In the genomic region with DNA sequence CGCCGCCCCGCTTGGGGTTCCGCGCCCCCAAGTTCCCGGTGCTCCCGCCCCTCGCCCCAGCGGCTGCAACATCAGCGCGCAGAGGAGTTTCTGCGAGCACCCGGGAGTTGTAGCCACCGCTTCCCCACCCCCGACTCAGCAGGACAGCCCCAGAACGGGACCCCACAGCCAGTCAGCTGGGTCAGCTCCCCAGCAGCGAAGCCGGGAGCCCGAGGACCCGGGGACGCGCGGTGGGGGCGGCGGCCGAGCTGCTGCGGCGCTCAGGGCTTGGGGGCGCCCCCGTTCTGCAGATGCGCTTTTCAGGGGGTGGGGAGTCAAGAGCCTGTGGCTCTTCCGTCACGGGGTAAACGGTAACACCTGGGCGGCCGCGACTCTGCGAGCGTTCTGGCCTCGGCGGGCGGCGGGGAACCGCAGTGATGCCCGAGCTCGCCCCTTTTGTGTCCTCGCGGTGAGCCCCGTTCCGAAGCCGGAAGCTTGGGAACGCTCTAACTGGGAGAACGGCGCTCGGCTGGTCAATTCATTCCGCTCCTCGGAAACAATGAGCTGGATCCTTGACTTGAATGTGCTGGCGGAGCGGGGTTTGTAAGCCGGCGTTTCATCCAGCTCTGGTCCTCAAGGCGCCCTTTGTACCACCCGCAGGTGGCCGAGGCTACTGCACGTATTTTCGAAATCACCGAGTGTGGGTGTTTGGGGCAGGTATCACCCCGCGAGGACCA, we compare ENCODE assay signal across 8 cellular contexts. TPM values are rescaled to one million over a fixed set of nuclear protein-coding genes. Genes with fewer than 3 reads are reported as not detected.
DNase-seq lines count a peak whose midpoint lies in the region; TF ChIP-seq lines count a peak whose summit lies in the region.

No MANE protein-coding gene starts in this region.

- H3K27ac ChIP-seq in HEK293 (ENCODE audit: extremely low read depth, low read depth, low read length): peak overlapping the region; percentile 90

- intact Hi-C loops in MCF 10A (cut with micrococcal nuclease): loop anchor here (1.0 kb wide), 2 partner anchors 182 to 215 kb away; no protein-coding TSS in a partner anchor

- no peaks in the 10 kb centered on the region for H3K9me3 ChIP-seq in HEK293 (ENCODE audit: control insufficient read depth, insufficient read depth, low read depth, low read length)

- no peak overlapping the region for H3K27ac Mint-ChIP-seq in MCF 10A (ENCODE audit: low read depth, unreplicated experiment)

- no peaks in the 10 kb centered on the region for H3K9me3 Mint-ChIP-seq in MCF 10A (ENCODE audit: unreplicated experiment)

- DNase-seq in GM12865 (ENCODE audit: low read depth) (peak; percentile 74), NAMALWA (ENCODE audit: low spot score) (peak; percentile 90), UCSD-AML1 (lab: John Stamatoyannopoulos, UW; ENCODE audit: unreplicated experiment) (peak; percentile 64), MCF 10A (ENCODE audit: unreplicated experiment) (peak; percentile 80), iPS-NIHi7 (ENCODE audit: extremely low spot score) (peak; percentile 87), smooth muscle cell of the brain vasculature (ENCODE audit: low read depth, low spot score) (peak; percentile 33), COR-L47 (lab: John Stamatoyannopoulos, UW) (no peak)

- H3K4me3 Mint-ChIP-seq in MCF 10A (ENCODE audit: unreplicated experiment): peak overlapping the region; percentile 85

- POLR2A ChIA-PET in HEK293 (lab: Yijun Ruan, JAX) (interaction anchor here (0.5 to 2.5 kb wide), 18 partner anchors 9 to 215 kb away, joined by 3 to 18 read pairs (median 4); no protein-coding TSS in a partner anchor), MCF 10A (lab: Yijun Ruan, JAX) (interaction anchor here (0.6 to 3.9 kb wide), 10 partner anchors 8 to 456 kb away, joined by 3 to 32 read pairs (median 4); no protein-coding TSS in a partner anchor)

- peak overlapping the region; percentile 59 for H3K4me3 ChIP-seq in GM12865 (ENCODE audit: low read depth, low read length)
- peak overlapping the region; percentile 72 for H3K4me3 ChIP-seq in HEK293 (ENCODE audit: low read depth, low read length)

- H3K36me3 Mint-ChIP-seq in MCF 10A (ENCODE audit: insufficient read depth, unreplicated experiment): no peaks in the 10 kb centered on the region

- TF ChIP-seq CTCF in GM12865 (IDR thresholded peaks at IDR 0.05; ENCODE audit: insufficient read depth, low read depth, low read length, missing control alignments) (peak; percentile 37), HEK293 (tag by site-specific recombination; IDR thresholded peaks at IDR 0.05) (peak; percentile 65), MCF 10A (IDR thresholded peaks at IDR 0.05; ENCODE audit: unreplicated experiment) (peak; percentile 49)

- no peaks in the 10 kb centered on the region for H3K27me3 Mint-ChIP-seq in MCF 10A (ENCODE audit: insufficient read depth, unreplicated experiment)

- no peaks in the 10 kb centered on the region for H3K36me3 ChIP-seq in HEK293 (ENCODE audit: control insufficient read depth in 2 of 2, insufficient read depth in 1 of 2, low read length in 2 of 2)

- H3K4me1 ChIP-seq in HEK293 (ENCODE audit: control insufficient read depth, insufficient read depth, low read length): peaks cover 7% of the 10 kb centered on the region

- BruUV-seq in MCF 10A (replicated peaks; lab: Mats Ljungman, UMichigan): no TSS peak

- H3K4me1 Mint-ChIP-seq in MCF 10A (ENCODE audit: insufficient read depth, unreplicated experiment): no peaks in the 10 kb centered on the region

- CTCF ChIA-PET in HEK293 (lab: Yijun Ruan, JAX) (interaction anchor here (0.5 to 4.6 kb wide), 24 partner anchors 9 to 216 kb away, joined by 3 to 38 read pairs (median 4); no protein-coding TSS in a partner anchor), MCF 10A (lab: Yijun Ruan, JAX) (interaction anchor here (0.5 to 3.6 kb wide), 21 partner anchors 10 to 723 kb away, joined by 3 to 21 read pairs (median 4); no protein-coding TSS in a partner anchor)

TF ChIP-seq in HEK293, 187 proteins besides CTCF, POLR2A, EP300 and RAD21 (continues in another document):
- no peak for TF ChIP-seq ZNF776 (tag by site-specific recombination; IDR thresholded peaks at IDR 0.05; ENCODE audit: borderline replicate concordance)
- TF ChIP-seq ZNF561 (tag by site-specific recombination; IDR thresholded peaks at IDR 0.05; ENCODE audit: borderline replicate concordance): peak; percentile 62; the same call in 1 of the 2 replicates
- TF ChIP-seq, protein P1, sequence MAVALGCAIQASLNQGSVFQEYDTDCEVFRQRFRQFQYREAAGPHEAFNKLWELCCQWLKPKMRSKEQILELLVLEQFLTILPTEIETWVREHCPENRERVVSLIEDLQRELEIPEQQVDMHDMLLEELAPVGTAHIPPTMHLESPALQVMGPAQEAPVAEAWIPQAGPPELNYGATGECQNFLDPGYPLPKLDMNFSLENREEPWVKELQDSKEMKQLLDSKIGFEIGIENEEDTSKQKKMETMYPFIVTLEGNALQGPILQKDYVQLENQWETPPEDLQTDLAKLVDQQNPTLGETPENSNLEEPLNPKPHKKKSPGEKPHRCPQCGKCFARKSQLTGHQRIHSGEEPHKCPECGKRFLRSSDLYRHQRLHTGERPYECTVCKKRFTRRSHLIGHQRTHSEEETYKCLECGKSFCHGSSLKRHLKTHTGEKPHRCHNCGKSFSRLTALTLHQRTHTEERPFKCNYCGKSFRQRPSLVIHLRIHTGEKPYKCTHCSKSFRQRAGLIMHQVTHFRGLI (tag by site-specific recombination; IDR thresholded peaks at IDR 0.05): peak; percentile 29; the same call in 1 of the 2 replicates
- peak; percentile 51; the same call in 1 of the 2 replicates for TF ChIP-seq IKZF3 (tag by site-specific recombination; IDR thresholded peaks at IDR 0.05)
- TF ChIP-seq ZNF324 (tag by site-specific recombination; IDR thresholded peaks at IDR 0.05): 0 out of 2 replicates have a peak, but pooled peaks have one; percentile 66
- TF ChIP-seq, protein P2, sequence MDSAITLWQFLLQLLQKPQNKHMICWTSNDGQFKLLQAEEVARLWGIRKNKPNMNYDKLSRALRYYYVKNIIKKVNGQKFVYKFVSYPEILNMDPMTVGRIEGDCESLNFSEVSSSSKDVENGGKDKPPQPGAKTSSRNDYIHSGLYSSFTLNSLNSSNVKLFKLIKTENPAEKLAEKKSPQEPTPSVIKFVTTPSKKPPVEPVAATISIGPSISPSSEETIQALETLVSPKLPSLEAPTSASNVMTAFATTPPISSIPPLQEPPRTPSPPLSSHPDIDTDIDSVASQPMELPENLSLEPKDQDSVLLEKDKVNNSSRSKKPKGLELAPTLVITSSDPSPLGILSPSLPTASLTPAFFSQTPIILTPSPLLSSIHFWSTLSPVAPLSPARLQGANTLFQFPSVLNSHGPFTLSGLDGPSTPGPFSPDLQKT (IDR thresholded peaks at IDR 0.05; ENCODE audit: borderline replicate concordance, low read depth, low read length): no peak
- TF ChIP-seq, protein P3, sequence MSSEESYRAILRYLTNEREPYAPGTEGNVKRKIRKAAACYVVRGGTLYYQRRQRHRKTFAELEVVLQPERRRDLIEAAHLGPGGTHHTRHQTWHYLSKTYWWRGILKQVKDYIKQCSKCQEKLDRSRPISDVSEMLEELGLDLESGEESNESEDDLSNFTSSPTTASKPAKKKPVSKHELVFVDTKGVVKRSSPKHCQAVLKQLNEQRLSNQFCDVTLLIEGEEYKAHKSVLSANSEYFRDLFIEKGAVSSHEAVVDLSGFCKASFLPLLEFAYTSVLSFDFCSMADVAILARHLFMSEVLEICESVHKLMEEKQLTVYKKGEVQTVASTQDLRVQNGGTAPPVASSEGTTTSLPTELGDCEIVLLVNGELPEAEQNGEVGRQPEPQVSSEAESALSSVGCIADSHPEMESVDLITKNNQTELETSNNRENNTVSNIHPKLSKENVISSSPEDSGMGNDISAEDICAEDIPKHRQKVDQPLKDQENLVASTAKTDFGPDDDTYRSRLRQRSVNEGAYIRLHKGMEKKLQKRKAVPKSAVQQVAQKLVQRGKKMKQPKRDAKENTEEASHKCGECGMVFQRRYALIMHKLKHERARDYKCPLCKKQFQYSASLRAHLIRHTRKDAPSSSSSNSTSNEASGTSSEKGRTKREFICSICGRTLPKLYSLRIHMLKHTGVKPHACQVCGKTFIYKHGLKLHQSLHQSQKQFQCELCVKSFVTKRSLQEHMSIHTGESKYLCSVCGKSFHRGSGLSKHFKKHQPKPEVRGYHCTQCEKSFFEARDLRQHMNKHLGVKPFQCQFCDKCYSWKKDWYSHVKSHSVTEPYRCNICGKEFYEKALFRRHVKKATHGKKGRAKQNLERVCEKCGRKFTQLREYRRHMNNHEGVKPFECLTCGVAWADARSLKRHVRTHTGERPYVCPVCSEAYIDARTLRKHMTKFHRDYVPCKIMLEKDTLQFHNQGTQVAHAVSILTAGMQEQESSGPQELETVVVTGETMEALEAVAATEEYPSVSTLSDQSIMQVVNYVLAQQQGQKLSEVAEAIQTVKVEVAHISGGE (tag by site-specific recombination; conservative IDR thresholded peaks at IDR 0.05; ENCODE audit: low read depth): peak; percentile 76
- TF ChIP-seq HOXC10 (CRISPR knock-in tag; IDR thresholded peaks at IDR 0.05): 0 out of 2 replicates have a peak, but pooled peaks have one; percentile 43
- peak; percentile 38 for TF ChIP-seq PRDM10 (tag by site-specific recombination; IDR thresholded peaks at IDR 0.05)

RNA-seq across cellular contexts. Expression of gene PLEKHG1, which starts 0.8 kb away (rescaled TPM):
- 11.6 and 16.8 TPM in 2 replicates for total RNA-seq in MCF 10A (2022)
